24 cellular contexts compared by ENCODE assay signal in genomic region chr6:155329460-155330132, GRCh38. TPM values are rescaled to one million over a fixed set of nuclear protein-coding genes. Genes with fewer than 3 reads are reported as not detected.
DNase-seq lines count a peak whose midpoint lies in the region; ATAC-seq, FAIRE-seq and TF ChIP-seq lines count a peak whose summit lies in the region.
"Had no signal": no experiment of that assay in that cellular context is flagged by ENCODE, and none has a peak within 500 bp of the region (broad histone marks: within the 10 kb centered on the region; RNA-seq: fewer than 3 reads in every experiment).

No MANE protein-coding gene starts in this region.

- no peaks in the 10 kb centered on the region for H3K79me2 ChIP-seq in smooth muscle cell (ENCODE audit: low read depth)

- H3K4me1 ChIP-seq in body of pancreas: peaks cover 21% of the 10 kb centered on the region
- peaks cover 4% of the 10 kb centered on the region for H3K4me1 ChIP-seq in smooth muscle cell (ENCODE audit: low read depth)

- H4K20me1 ChIP-seq in smooth muscle cell (ENCODE audit: low read depth): no peaks in the 10 kb centered on the region

- TF ChIP-seq CTCF in body of pancreas (IDR thresholded peaks at IDR 0.05): no peak
- TF ChIP-seq CTCF in smooth muscle cell (IDR thresholded peaks at IDR 0.05; ENCODE audit: borderline replicate concordance, insufficient read depth, poor library complexity, severe bottlenecking): no peak
- TF ChIP-seq CTCF in brain microvascular endothelial cell (IDR thresholded peaks at IDR 0.05; ENCODE audit: low read depth, low read length, missing control alignments): no peak

- H3K4me3 ChIP-seq in body of pancreas (no peak overlapping the region), smooth muscle cell (no peak overlapping the region), brain microvascular endothelial cell (ENCODE audit: low read depth, low read length) (no peak overlapping the region)
- H3K4me3 ChIP-seq: GM12878 had no signal

- no peak overlapping the region for H3K9ac ChIP-seq in smooth muscle cell (ENCODE audit: low read depth)
- H3K9ac ChIP-seq: KMS-11, SK-N-SH had no signal

- H3F3A ChIP-seq in smooth muscle cell (ENCODE audit: low read depth): no peaks in the 10 kb centered on the region

- intact Hi-C loops in body of pancreas (cut with DNase I): no loop called here

- TF ChIP-seq POLR2A in GM12892 (IDR thresholded peaks at IDR 0.05; ENCODE audit: low read depth, low read length): no peak
- TF ChIP-seq POLR2A in body of pancreas (IDR thresholded peaks at IDR 0.05): no peak

- 83 to 87% methylated on average over 8 of the region's 8 CpGs for WGBS in body of pancreas, 2 donors
- WGBS in smooth muscle cell (ENCODE audit: low lambda C conversion rate): 95% methylated on average over 8 of the region's 8 CpGs

- H2AFZ ChIP-seq in smooth muscle cell (ENCODE audit: low read depth): peak overlapping the region; percentile 56

- in situ Hi-C loops in brain microvascular endothelial cell (cut with HindIII; ENCODE audit: low pct_ligation_motif_present, low sequenced_read_pairs): no loop called here

- H3K9me3 ChIP-seq in body of pancreas (no peaks in the 10 kb centered on the region), smooth muscle cell (replicated peaks; ENCODE audit: low read depth) (no peaks in the 10 kb centered on the region)
- H3K9me3 ChIP-seq: SK-N-SH had no signal

- no peaks in the 10 kb centered on the region for H3K27me3 ChIP-seq in body of pancreas
- no peaks in the 10 kb centered on the region for H3K27me3 ChIP-seq in smooth muscle cell (ENCODE audit: low read depth)
- no peaks in the 10 kb centered on the region for H3K27me3 ChIP-seq in brain microvascular endothelial cell (replicated peaks)

- H3K4me2 ChIP-seq in smooth muscle cell: no peak overlapping the region
- H3K4me2 ChIP-seq: KMS-11, SK-N-SH had no signal

- no peaks in the 10 kb centered on the region for H3K36me3 ChIP-seq in body of pancreas (replicated peaks in 1 of 2; ENCODE audit: insufficient read depth in 1 of 2, low read depth in 2 of 2)
- no peaks in the 10 kb centered on the region for H3K36me3 ChIP-seq in smooth muscle cell (ENCODE audit: low read depth)
- H3K36me3 ChIP-seq in brain microvascular endothelial cell (replicated peaks): no peaks in the 10 kb centered on the region

- DNase-seq in NCI-H146 (lab: John Stamatoyannopoulos, UW): peak; percentile 18
- DNase-seq in NCI-H146 treated with DMSO at 0.1 percent for 48 hours (lab: John Stamatoyannopoulos, UW; ENCODE audit: unreplicated experiment): no peak
- no peak for DNase-seq in GM12892 (ENCODE audit: insufficient read length)
- DNase-seq in body of pancreas: no peak
- no peak for DNase-seq in smooth muscle cell (lab: John Stamatoyannopoulos, UW; ENCODE audit: unreplicated experiment)
- no peak for DNase-seq in brain microvascular endothelial cell
- DNase-seq in NCI-H1092 (lab: John Stamatoyannopoulos, UW): no peak
- DNase-seq: AML-193; C1 segment of cervical spinal cord; CD8-positive, alpha-beta memory T cell; DMS79; NCI-H187; NCI-H774; NK-92 treated with Interleukin-12 subunit alpha and Interleukin-12 subunit beta, amount 100 ng/mL, for 24 hours; SIG-M5; SK-N-SH had no signal

- peak; percentile 30 for FAIRE-seq in GM12892 (lab: Jason Lieb, UNC)
- FAIRE-seq: D721Med, GM12878, H1 had no signal

- H3K27ac ChIP-seq in body of pancreas: peak overlapping the region in 3 of 4 donors; percentile 20 to 75 (median 74)
- no peak overlapping the region for H3K27ac ChIP-seq in smooth muscle cell (ENCODE audit: low read depth)
- no peak overlapping the region for H3K27ac ChIP-seq in brain microvascular endothelial cell
- H3K27ac ChIP-seq: HL-60, KMS-11 had no signal

- ATAC-seq in body of pancreas (no peak), GM19467 (IDR thresholded peaks at IDR 0.05; ENCODE audit: unreplicated experiment) (no peak)
- ATAC-seq: GM12878, HCT116, Panc1 had no signal

RNA-seq across cellular contexts. Expression of gene TFB1M, which starts 15.3 kb away (rescaled TPM):
- 25.4 TPM for polyA plus RNA-seq in GM12892 (2012; ENCODE audit: missing spikeins)
- total RNA-seq in body of pancreas (1 to 10 TPM; 8.8 to 9.9 TPM), smooth muscle cell (12.9 and 16.9 TPM in 2 replicates)
- 12.1 and 14.7 TPM in 2 replicates for polyA plus RNA-seq in smooth muscle cell

Comparison
In these comparisons a context has a peak if more than half of its experiments do, and no peak if none do; other contexts are left out.
1. H3K27ac ChIP-seq: peak in body of pancreas (3 of 4); none in smooth muscle cell (single experiment) and brain microvascular endothelial cell (single experiment).